In the genomic region with DNA sequence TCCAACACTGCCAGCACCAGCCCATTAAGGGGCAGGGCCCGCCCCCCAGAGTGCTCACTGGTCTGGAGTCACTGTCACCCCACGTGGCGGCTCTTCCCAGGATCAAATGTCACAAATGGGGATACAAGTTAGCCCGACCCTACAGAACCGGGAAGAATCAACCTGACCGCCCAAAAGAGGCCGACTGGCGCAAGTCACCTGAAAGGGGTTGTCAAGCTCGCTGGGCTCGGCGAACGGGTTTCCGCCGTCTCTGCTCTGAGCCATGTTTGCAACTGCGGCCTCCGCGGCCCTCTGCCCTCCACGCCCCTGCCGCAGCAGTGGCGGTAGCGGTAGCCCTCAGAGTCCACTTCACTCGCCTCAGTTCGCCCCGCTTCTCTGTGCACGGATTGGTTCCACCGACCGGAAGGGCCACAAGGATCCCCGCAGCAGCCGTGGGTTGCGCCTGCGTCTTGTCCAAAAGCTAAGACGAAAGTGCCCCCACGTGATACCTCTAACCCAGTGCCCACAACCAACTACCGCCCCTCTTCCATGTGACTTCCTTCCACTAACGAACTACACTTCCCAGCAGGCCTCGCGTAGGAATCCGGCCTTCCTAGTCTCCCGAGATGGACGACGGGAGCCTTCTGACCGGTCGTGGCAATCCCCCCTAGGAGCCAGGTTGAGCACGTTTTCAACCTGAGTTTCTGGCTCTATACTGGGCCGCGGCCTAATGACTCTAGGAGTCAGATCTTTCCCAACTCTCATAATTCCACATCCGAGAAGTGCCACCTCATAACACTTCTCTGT, we compare ENCODE assay signal across 1 cellular context.
TF ChIP-seq lines count a peak whose summit lies in the region.

A gene (minus strand): TSS at position 473 of the 786 bp plus-strand sequence. CDS start 209 bp downstream, at position 264.

TF ChIP-seq in K562, 482 proteins besides CTCF, POLR2A, EP300 and RAD21 (continued from another document and continues in another):
- TF ChIP-seq, protein P1, sequence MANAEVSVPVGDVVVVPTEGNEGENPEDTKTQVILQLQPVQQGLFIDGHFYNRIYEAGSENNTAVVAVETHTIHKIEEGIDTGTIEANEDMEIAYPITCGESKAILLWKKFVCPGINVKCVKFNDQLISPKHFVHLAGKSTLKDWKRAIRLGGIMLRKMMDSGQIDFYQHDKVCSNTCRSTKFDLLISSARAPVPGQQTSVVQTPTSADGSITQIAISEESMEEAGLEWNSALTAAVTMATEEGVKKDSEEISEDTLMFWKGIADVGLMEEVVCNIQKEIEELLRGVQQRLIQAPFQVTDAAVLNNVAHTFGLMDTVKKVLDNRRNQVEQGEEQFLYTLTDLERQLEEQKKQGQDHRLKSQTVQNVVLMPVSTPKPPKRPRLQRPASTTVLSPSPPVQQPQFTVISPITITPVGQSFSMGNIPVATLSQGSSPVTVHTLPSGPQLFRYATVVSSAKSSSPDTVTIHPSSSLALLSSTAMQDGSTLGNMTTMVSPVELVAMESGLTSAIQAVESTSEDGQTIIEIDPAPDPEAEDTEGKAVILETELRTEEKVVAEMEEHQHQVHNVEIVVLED (CRISPR knock-in tag; IDR thresholded peaks at IDR 0.05), result peak; percentile 51; the same call in 1 of the 2 replicates
- TF ChIP-seq ZFPM2 (CRISPR knock-in tag; IDR thresholded peaks at IDR 0.05) (peak; percentile 25; the same call in 1 of the 2 replicates), ZNF165 (CRISPR knock-in tag; IDR thresholded peaks at IDR 0.05; ENCODE audit: borderline replicate concordance) (0 out of 2 replicates have a peak, but pooled peaks have one; percentile 6), ZNF24 (IDR thresholded peaks at IDR 0.05) (no peak), ZNF212 (CRISPR knock-in tag; IDR thresholded peaks at IDR 0.05) (0 out of 2 replicates have a peak, but pooled peaks have one; percentile 25), ATF1 (CRISPR knock-in tag; IDR thresholded peaks at IDR 0.05) (no peak), ATF1 (tag; IDR thresholded peaks at IDR 0.05) (peak; percentile 75), U2AF1 (optimal IDR thresholded peaks at IDR 0.05; ENCODE audit: low read depth, low read length) (no peak), KAT2B (IDR thresholded peaks at IDR 0.05; ENCODE audit: low read depth, low read length) (no peak), SMAD4 (CRISPR knock-in tag; conservative IDR thresholded peaks at IDR 0.05) (no peak; the same call in 1 of the 2 replicates), RFX7 (CRISPR knock-in tag; IDR thresholded peaks at IDR 0.05) (peak; percentile 23; the same call in 1 of the 2 replicates), ZNF77 (CRISPR knock-in tag; IDR thresholded peaks at IDR 0.05) (peak; percentile 92), HMG20B (CRISPR knock-in tag; IDR thresholded peaks at IDR 0.05) (peak; percentile 8; the same call in 1 of the 2 replicates), FOXA3 (CRISPR knock-in tag; conservative IDR thresholded peaks at IDR 0.05 in 1 of 2, IDR thresholded peaks at IDR 0.05 in 1 of 2) (peak; percentile 55 to 56), ZSCAN32 (CRISPR knock-in tag; IDR thresholded peaks at IDR 0.05) (peak; percentile 49), ZNF830 (CRISPR knock-in tag; IDR thresholded peaks at IDR 0.05) (peak; percentile 97), ZNF75A (CRISPR knock-in tag; IDR thresholded peaks at IDR 0.05) (peak; percentile 65; the same call in 1 of the 2 replicates), FOXA1 (IDR thresholded peaks at IDR 0.05; ENCODE audit: borderline replicate concordance) (no peak), SMAD2 (IDR thresholded peaks at IDR 0.05; ENCODE audit: low read depth, low read length) (no peak), MTA3 (IDR thresholded peaks at IDR 0.05; ENCODE audit: borderline replicate concordance) (peak; percentile 86; the same call in 1 of the 2 replicates), ARHGAP35 (IDR thresholded peaks at IDR 0.05; ENCODE audit: partially characterized antibody) (no peak), JUN (IDR thresholded peaks at IDR 0.05; ENCODE audit: borderline replicate concordance, low read depth, low read length) (0 out of 2 replicates have a peak, but pooled peaks have one; percentile 27), JUN (CRISPR knock-in tag; IDR thresholded peaks at IDR 0.05; ENCODE audit: borderline replicate concordance) (no peak), SAFB2 (IDR thresholded peaks at IDR 0.05; ENCODE audit: borderline replicate concordance, low read depth, low read length, severe bottlenecking) (no peak), SIX5 (IDR thresholded peaks at IDR 0.05; ENCODE audit: borderline replicate concordance in 1 of 2, insufficient read depth in 1 of 2, low read depth in 1 of 2, low read length in 2 of 2) (peak; percentile 86 to 87), LCOR (CRISPR knock-in tag; IDR thresholded peaks at IDR 0.05) (peak; percentile 86; the same call in 1 of the 2 replicates), RBM15 (IDR thresholded peaks at IDR 0.05; ENCODE audit: insufficient read depth, low read length) (no peak), MAFG (tag; conservative IDR thresholded peaks at IDR 0.05) (no peak), MED1 (CRISPR knock-in tag; IDR thresholded peaks at IDR 0.05; ENCODE audit: borderline replicate concordance) (no peak), MEIS2 (IDR thresholded peaks at IDR 0.05; ENCODE audit: partially characterized antibody) (peak; percentile 41), ZEB2 (IDR thresholded peaks at IDR 0.05) (no peak)
- TF ChIP-seq, protein P2, sequence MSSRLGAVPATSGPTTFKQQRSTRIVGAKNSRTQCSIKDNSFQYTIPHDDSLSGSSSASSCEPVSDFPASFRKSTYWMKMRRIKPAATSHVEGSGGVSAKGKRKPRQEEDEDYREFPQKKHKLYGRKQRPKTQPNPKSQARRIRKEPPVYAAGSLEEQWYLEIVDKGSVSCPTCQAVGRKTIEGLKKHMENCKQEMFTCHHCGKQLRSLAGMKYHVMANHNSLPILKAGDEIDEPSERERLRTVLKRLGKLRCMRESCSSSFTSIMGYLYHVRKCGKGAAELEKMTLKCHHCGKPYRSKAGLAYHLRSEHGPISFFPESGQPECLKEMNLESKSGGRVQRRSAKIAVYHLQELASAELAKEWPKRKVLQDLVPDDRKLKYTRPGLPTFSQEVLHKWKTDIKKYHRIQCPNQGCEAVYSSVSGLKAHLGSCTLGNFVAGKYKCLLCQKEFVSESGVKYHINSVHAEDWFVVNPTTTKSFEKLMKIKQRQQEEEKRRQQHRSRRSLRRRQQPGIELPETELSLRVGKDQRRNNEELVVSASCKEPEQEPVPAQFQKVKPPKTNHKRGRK (tag; IDR thresholded peaks at IDR 0.05), result no peak
- TF ChIP-seq, protein P3, sequence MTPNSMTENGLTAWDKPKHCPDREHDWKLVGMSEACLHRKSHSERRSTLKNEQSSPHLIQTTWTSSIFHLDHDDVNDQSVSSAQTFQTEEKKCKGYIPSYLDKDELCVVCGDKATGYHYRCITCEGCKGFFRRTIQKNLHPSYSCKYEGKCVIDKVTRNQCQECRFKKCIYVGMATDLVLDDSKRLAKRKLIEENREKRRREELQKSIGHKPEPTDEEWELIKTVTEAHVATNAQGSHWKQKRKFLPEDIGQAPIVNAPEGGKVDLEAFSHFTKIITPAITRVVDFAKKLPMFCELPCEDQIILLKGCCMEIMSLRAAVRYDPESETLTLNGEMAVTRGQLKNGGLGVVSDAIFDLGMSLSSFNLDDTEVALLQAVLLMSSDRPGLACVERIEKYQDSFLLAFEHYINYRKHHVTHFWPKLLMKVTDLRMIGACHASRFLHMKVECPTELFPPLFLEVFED (CRISPR knock-in tag; conservative IDR thresholded peaks at IDR 0.05), result peak; percentile 94
- TF ChIP-seq, protein P4, sequence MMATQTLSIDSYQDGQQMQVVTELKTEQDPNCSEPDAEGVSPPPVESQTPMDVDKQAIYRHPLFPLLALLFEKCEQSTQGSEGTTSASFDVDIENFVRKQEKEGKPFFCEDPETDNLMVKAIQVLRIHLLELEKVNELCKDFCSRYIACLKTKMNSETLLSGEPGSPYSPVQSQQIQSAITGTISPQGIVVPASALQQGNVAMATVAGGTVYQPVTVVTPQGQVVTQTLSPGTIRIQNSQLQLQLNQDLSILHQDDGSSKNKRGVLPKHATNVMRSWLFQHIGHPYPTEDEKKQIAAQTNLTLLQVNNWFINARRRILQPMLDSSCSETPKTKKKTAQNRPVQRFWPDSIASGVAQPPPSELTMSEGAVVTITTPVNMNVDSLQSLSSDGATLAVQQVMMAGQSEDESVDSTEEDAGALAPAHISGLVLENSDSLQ (IDR thresholded peaks at IDR 0.05), result 0 out of 2 replicates have a peak, but pooled peaks have one; percentile 16
- TF ChIP-seq, protein P5, sequence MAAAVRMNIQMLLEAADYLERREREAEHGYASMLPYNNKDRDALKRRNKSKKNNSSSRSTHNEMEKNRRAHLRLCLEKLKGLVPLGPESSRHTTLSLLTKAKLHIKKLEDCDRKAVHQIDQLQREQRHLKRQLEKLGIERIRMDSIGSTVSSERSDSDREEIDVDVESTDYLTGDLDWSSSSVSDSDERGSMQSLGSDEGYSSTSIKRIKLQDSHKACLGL (CRISPR knock-in tag; IDR thresholded peaks at IDR 0.05; ENCODE audit: borderline replicate concordance, poor library complexity, severe bottlenecking), result peak; percentile 8
- TF ChIP-seq, protein P6, sequence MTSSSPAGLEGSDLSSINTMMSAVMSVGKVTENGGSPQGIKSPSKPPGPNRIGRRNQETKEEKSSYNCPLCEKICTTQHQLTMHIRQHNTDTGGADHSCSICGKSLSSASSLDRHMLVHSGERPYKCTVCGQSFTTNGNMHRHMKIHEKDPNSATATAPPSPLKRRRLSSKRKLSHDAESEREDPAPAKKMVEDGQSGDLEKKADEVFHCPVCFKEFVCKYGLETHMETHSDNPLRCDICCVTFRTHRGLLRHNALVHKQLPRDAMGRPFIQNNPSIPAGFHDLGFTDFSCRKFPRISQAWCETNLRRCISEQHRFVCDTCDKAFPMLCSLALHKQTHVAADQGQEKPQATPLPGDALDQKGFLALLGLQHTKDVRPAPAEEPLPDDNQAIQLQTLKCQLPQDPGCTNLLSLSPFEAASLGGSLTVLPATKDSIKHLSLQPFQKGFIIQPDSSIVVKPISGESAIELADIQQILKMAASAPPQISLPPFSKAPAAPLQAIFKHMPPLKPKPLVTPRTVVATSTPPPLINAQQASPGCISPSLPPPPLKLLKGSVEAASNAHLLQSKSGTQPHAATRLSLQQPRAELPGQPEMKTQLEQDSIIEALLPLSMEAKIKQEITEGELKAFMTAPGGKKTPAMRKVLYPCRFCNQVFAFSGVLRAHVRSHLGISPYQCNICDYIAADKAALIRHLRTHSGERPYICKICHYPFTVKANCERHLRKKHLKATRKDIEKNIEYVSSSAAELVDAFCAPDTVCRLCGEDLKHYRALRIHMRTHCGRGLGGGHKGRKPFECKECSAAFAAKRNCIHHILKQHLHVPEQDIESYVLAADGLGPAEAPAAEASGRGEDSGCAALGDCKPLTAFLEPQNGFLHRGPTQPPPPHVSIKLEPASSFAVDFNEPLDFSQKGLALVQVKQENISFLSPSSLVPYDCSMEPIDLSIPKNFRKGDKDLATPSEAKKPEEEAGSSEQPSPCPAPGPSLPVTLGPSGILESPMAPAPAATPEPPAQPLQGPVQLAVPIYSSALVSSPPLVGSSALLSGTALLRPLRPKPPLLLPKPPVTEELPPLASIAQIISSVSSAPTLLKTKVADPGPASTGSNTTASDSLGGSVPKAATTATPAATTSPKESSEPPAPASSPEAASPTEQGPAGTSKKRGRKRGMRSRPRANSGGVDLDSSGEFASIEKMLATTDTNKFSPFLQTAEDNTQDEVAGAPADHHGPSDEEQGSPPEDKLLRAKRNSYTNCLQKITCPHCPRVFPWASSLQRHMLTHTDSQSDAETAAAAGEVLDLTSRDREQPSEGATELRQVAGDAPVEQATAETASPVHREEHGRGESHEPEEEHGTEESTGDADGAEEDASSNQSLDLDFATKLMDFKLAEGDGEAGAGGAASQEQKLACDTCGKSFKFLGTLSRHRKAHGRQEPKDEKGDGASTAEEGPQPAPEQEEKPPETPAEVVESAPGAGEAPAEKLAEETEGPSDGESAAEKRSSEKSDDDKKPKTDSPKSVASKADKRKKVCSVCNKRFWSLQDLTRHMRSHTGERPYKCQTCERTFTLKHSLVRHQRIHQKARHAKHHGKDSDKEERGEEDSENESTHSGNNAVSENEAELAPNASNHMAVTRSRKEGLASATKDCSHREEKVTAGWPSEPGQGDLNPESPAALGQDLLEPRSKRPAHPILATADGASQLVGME (CRISPR knock-in tag; IDR thresholded peaks at IDR 0.05), result peak; percentile 40; the same call in 1 of the 2 replicates
- TF ChIP-seq, protein P7, sequence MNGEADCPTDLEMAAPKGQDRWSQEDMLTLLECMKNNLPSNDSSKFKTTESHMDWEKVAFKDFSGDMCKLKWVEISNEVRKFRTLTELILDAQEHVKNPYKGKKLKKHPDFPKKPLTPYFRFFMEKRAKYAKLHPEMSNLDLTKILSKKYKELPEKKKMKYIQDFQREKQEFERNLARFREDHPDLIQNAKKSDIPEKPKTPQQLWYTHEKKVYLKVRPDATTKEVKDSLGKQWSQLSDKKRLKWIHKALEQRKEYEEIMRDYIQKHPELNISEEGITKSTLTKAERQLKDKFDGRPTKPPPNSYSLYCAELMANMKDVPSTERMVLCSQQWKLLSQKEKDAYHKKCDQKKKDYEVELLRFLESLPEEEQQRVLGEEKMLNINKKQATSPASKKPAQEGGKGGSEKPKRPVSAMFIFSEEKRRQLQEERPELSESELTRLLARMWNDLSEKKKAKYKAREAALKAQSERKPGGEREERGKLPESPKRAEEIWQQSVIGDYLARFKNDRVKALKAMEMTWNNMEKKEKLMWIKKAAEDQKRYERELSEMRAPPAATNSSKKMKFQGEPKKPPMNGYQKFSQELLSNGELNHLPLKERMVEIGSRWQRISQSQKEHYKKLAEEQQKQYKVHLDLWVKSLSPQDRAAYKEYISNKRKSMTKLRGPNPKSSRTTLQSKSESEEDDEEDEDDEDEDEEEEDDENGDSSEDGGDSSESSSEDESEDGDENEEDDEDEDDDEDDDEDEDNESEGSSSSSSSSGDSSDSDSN (IDR thresholded peaks at IDR 0.05; ENCODE audit: borderline replicate concordance in 1 of 2, low read depth in 2 of 2, low read length in 2 of 2), result 0 out of 4 replicates have a peak, but pooled peaks of 1 of the 2 experiments have one; percentile 30
- TF ChIP-seq, protein P8, sequence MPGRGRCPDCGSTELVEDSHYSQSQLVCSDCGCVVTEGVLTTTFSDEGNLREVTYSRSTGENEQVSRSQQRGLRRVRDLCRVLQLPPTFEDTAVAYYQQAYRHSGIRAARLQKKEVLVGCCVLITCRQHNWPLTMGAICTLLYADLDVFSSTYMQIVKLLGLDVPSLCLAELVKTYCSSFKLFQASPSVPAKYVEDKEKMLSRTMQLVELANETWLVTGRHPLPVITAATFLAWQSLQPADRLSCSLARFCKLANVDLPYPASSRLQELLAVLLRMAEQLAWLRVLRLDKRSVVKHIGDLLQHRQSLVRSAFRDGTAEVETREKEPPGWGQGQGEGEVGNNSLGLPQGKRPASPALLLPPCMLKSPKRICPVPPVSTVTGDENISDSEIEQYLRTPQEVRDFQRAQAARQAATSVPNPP (IDR thresholded peaks at IDR 0.05; ENCODE audit: borderline replicate concordance, insufficient read depth, insufficient read length), result no peak
- TF ChIP-seq, protein P9, sequence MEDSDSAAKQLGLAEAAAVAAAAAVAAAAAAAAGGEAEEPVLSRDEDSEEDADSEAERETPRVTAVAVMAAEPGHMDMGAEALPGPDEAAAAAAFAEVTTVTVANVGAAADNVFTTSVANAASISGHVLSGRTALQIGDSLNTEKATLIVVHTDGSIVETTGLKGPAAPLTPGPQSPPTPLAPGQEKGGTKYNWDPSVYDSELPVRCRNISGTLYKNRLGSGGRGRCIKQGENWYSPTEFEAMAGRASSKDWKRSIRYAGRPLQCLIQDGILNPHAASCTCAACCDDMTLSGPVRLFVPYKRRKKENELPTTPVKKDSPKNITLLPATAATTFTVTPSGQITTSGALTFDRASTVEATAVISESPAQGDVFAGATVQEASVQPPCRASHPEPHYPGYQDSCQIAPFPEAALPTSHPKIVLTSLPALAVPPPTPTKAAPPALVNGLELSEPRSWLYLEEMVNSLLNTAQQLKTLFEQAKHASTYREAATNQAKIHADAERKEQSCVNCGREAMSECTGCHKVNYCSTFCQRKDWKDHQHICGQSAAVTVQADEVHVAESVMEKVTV (CRISPR knock-in tag; IDR thresholded peaks at IDR 0.05), result peak; percentile 75
